Comparison of ENCODE assay signal across 1 cellular context in genomic region chr19:45883881-45884681, GRCh38.
TF ChIP-seq lines count a peak whose summit lies in the region.

No MANE protein-coding gene starts in this region.

TF ChIP-seq in GM12891, 5 proteins besides CTCF, POLR2A, EP300 and RAD21 (continued from another document):
- TF ChIP-seq POU2F2 (IDR thresholded peaks at IDR 0.05; ENCODE audit: low read depth, low read length) (no peak), TAF1 (IDR thresholded peaks at IDR 0.05; ENCODE audit: low read depth, low read length) (no peak), SPI1 (IDR thresholded peaks at IDR 0.05; ENCODE audit: low read depth, low read length) (no peak)
